In the genomic region with DNA sequence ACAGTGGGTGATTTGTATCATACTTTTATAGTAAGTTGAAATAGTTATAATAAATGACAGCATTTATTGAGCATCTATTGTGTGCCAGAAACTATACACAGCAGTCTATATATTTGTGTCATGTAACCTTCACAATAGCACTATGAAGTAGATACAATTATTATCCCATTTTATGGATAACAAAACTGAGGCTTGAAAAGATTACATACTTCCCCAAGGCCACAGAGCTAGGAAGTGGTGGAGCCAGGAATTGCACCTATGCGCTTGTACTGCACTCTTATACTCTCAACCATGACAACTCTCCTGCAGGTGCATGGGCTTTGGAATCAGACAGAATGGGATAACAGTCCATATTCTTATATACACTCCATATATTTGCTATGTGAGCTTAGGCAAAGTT, we compare ENCODE assay signal across 36 cellular contexts.
"Had no signal": no experiment of that assay in that cellular context is flagged by ENCODE, and none has a peak within 500 bp of the region (broad histone marks: within the 10 kb centered on the region; RNA-seq: fewer than 3 reads in every experiment).

No MANE protein-coding gene starts in this region.

- H3K27me3 ChIP-seq: adrenal gland, body of pancreas, brain microvascular endothelial cell, breast epithelium had no signal

- DNase-seq: activated B cell treated with CpG ODN at 0.5 μM for 24 hours; activated CD4-positive, alpha-beta memory T cell treated with anti-CD3 and anti-CD28 coated beads for 36 hours; activated CD4-positive, alpha-beta T cell treated with anti-CD3 and anti-CD28 coated beads for 4 hours; activated CD4-positive, alpha-beta T cell treated with anti-CD3 and anti-CD28 coated beads, Interleukin-2, amount 10 ng/mL, durations not matched to agents 24 days and 14 days; activated CD4-positive, alpha-beta T cell treated with anti-CD3 and anti-CD28 coated beads, Interleukin-2, amount 50 U/mL, for 1 hour; activated CD4-positive, alpha-beta T cell treated with anti-CD3 and anti-CD28 coated beads, Interleukin-2, amount 50 U/mL, for 4 hours; activated CD4-positive, CD25-positive, alpha-beta regulatory T cell treated with anti-CD3 and anti-CD28 coated beads, Interleukin-2, amount 50 U/mL, for 72 hours; activated CD8-positive, alpha-beta memory T cell treated with anti-CD3 and anti-CD28 coated beads, Interleukin-2, amount 50 U/mL, for 4 hours; activated CD8-positive, alpha-beta T cell treated with anti-CD3 and anti-CD28 coated beads for 36 hours; activated effector memory CD4-positive, alpha-beta T cell treated with anti-CD3 and anti-CD28 coated beads, Interleukin-2, amount 50 U/mL, for 16 hours; activated gamma-delta T cell treated with Interleukin-2 at 50 U/mL for 16 hours; activated naive CD4-positive, alpha-beta T cell; activated naive CD4-positive, alpha-beta T cell treated with anti-CD3 and anti-CD28 coated beads for 36 hours; activated naive CD4-positive, alpha-beta T cell treated with anti-CD3 and anti-CD28 coated beads, Interleukin-2, amount 50 U/mL, for 16 hours; activated naive CD8-positive, alpha-beta T cell treated with anti-CD3 and anti-CD28 coated beads for 36 hours; activated T-cell treated with anti-CD3 and anti-CD28 coated beads for 4 hours; activated T-cell treated with anti-CD3 and anti-CD28 coated beads, Interleukin-2, amount 50 U/mL, for 1 hour; activated T-cell treated with anti-CD3 and anti-CD28 coated beads, Interleukin-2, amount 50 U/mL, for 4 hours; activated T-cell treated with anti-CD3 and anti-CD28 coated beads, Interleukin-2, amount 50 U/mL, for 72 hours; adrenal gland; amniotic stem cell; aorta; body of pancreas; brain microvascular endothelial cell; central memory CD4-positive, alpha-beta T cell; T-helper 2 cell; T-helper 9 cell had no signal

- H3K4me3 Mint-ChIP-seq: activated B cell treated with CpG ODN at 0.5 μM for 24 hours; activated CD4-positive, alpha-beta memory T cell treated with anti-CD3 and anti-CD28 coated beads for 36 hours; activated CD4-positive, alpha-beta T cell treated with anti-CD3 and anti-CD28 coated beads, Interleukin-2, amount 10 ng/mL, durations not matched to agents 24 days and 14 days; activated CD8-positive, alpha-beta T cell treated with anti-CD3 and anti-CD28 coated beads for 36 hours; activated naive CD4-positive, alpha-beta T cell treated with anti-CD3 and anti-CD28 coated beads for 36 hours; activated naive CD8-positive, alpha-beta T cell treated with anti-CD3 and anti-CD28 coated beads for 36 hours; activated T-cell treated with anti-CD3 and anti-CD28 coated beads, Interleukin-2, amount 50 U/mL, for 4 hours; activated T-cell treated with anti-CD3 and anti-CD28 coated beads, Interleukin-2, amount 50 U/mL, for 72 hours; activated T-helper 1 cell treated with anti-CD3 and anti-CD28 coated beads, Interleukin-12 subunit alpha, Interleukin-12 subunit beta, Interleukin-2, Interleukin-4 antibody, amounts not matched to agents 30 ng/mL and 10 ng/mL and 1 ng/mL, durations not matched to agents 14 hours and 24 hours and 36 hours; activated T-helper 17 cell treated with anti-CD3 and anti-CD28 coated beads, Interleukin-2, amount 50 U/mL, for 72 hours; T-helper 1 cell treated with Interleukin-12 subunit alpha and Interleukin-12 subunit beta and Interleukin-4 antibody, amounts not matched to agents 30 μg/mL and 1 μg/mL, for 36 hours; T-helper 2 cell treated with Interferon-gamma antibody and Interleukin-4, amounts not matched to agents 5 μg/mL and 100 μg/mL, for 36 hours had no signal

- H3K27ac Mint-ChIP-seq: activated B cell treated with CpG ODN at 0.5 μM for 24 hours; activated CD4-positive, alpha-beta memory T cell treated with anti-CD3 and anti-CD28 coated beads for 36 hours; activated CD4-positive, alpha-beta T cell treated with anti-CD3 and anti-CD28 coated beads, Interleukin-2, amount 10 ng/mL, durations not matched to agents 24 days and 14 days; activated CD8-positive, alpha-beta T cell treated with anti-CD3 and anti-CD28 coated beads for 36 hours; activated naive CD4-positive, alpha-beta T cell treated with anti-CD3 and anti-CD28 coated beads for 36 hours; activated naive CD4-positive, alpha-beta T cell treated with anti-CD3 and anti-CD28 coated beads, Interleukin-2, amount 50 U/mL, for 72 hours; activated naive CD8-positive, alpha-beta T cell treated with anti-CD3 and anti-CD28 coated beads for 36 hours; activated T-cell treated with anti-CD3 and anti-CD28 coated beads, Interleukin-2, amount 50 U/mL, for 72 hours; activated T-helper 1 cell treated with anti-CD3 and anti-CD28 coated beads, Interleukin-12 subunit alpha, Interleukin-12 subunit beta, Interleukin-2, Interleukin-4 antibody, amounts not matched to agents 30 ng/mL and 10 ng/mL and 1 ng/mL, durations not matched to agents 14 hours and 24 hours and 36 hours; activated T-helper 17 cell treated with anti-CD3 and anti-CD28 coated beads, Interleukin-2, amount 50 U/mL, for 72 hours; T-helper 1 cell treated with Interleukin-12 subunit alpha and Interleukin-12 subunit beta and Interleukin-4 antibody, amounts not matched to agents 30 μg/mL and 1 μg/mL, for 36 hours; T-helper 2 cell treated with Interferon-gamma antibody and Interleukin-4, amounts not matched to agents 5 μg/mL and 100 μg/mL, for 36 hours had no signal

- H3K9me3 Mint-ChIP-seq: activated B cell treated with CpG ODN at 0.5 μM for 24 hours; activated CD4-positive, alpha-beta T cell treated with anti-CD3 and anti-CD28 coated beads, Interleukin-2, amount 10 ng/mL, durations not matched to agents 24 days and 14 days; activated CD8-positive, alpha-beta T cell treated with anti-CD3 and anti-CD28 coated beads for 36 hours; activated naive CD4-positive, alpha-beta T cell treated with anti-CD3 and anti-CD28 coated beads for 36 hours; activated naive CD4-positive, alpha-beta T cell treated with anti-CD3 and anti-CD28 coated beads, Interleukin-2, amount 50 U/mL, for 72 hours; activated naive CD8-positive, alpha-beta T cell treated with anti-CD3 and anti-CD28 coated beads for 36 hours; activated T-cell treated with anti-CD3 and anti-CD28 coated beads, Interleukin-2, amount 50 U/mL, for 4 hours; activated T-helper 1 cell treated with anti-CD3 and anti-CD28 coated beads, Interleukin-12 subunit alpha, Interleukin-12 subunit beta, Interleukin-2, Interleukin-4 antibody, amounts not matched to agents 30 ng/mL and 10 ng/mL and 1 ng/mL, durations not matched to agents 14 hours and 24 hours and 36 hours; activated T-helper 17 cell treated with anti-CD3 and anti-CD28 coated beads, Interleukin-2, amount 50 U/mL, for 72 hours; T-helper 1 cell treated with Interleukin-12 subunit alpha and Interleukin-12 subunit beta and Interleukin-4 antibody, amounts not matched to agents 30 μg/mL and 1 μg/mL, for 36 hours; T-helper 2 cell treated with Interferon-gamma antibody and Interleukin-4, amounts not matched to agents 5 μg/mL and 100 μg/mL, for 36 hours had no signal

- H3K36me3 ChIP-seq: adrenal gland, brain microvascular endothelial cell had no signal

- H3K36me3 Mint-ChIP-seq: activated CD4-positive, alpha-beta memory T cell treated with anti-CD3 and anti-CD28 coated beads for 36 hours; activated naive CD4-positive, alpha-beta T cell treated with anti-CD3 and anti-CD28 coated beads, Interleukin-2, amount 50 U/mL, for 72 hours; activated naive CD8-positive, alpha-beta T cell treated with anti-CD3 and anti-CD28 coated beads for 36 hours had no signal

- H3K4me1 ChIP-seq: adrenal gland, body of pancreas, breast epithelium had no signal

- H3K27me3 Mint-ChIP-seq: activated B cell treated with CpG ODN at 0.5 μM for 24 hours; activated CD4-positive, alpha-beta memory T cell treated with anti-CD3 and anti-CD28 coated beads for 36 hours; activated CD4-positive, alpha-beta T cell treated with anti-CD3 and anti-CD28 coated beads, Interleukin-2, amount 10 ng/mL, durations not matched to agents 24 days and 14 days; activated CD8-positive, alpha-beta T cell treated with anti-CD3 and anti-CD28 coated beads for 36 hours; activated naive CD8-positive, alpha-beta T cell treated with anti-CD3 and anti-CD28 coated beads for 36 hours; activated T-helper 17 cell treated with anti-CD3 and anti-CD28 coated beads, Interleukin-2, amount 50 U/mL, for 72 hours had no signal

- H3K9me3 ChIP-seq: adrenal gland, body of pancreas, breast epithelium had no signal

- H3K4me1 Mint-ChIP-seq: activated B cell treated with CpG ODN at 0.5 μM for 24 hours; activated CD4-positive, alpha-beta T cell treated with anti-CD3 and anti-CD28 coated beads, Interleukin-2, amount 10 ng/mL, durations not matched to agents 24 days and 14 days; activated naive CD8-positive, alpha-beta T cell treated with anti-CD3 and anti-CD28 coated beads for 36 hours; activated T-helper 17 cell treated with anti-CD3 and anti-CD28 coated beads, Interleukin-2, amount 50 U/mL, for 72 hours had no signal

- FAIRE-seq: astrocyte, TTC549 had no signal

- H3K27ac ChIP-seq: adrenal gland, body of pancreas, brain microvascular endothelial cell, breast epithelium, VCaP had no signal

- H3K4me3 ChIP-seq: adrenal gland, body of pancreas, breast epithelium had no signal

- ATAC-seq: activated CD8-positive, alpha-beta T cell treated with anti-CD3 and anti-CD28 coated beads for 36 hours; activated naive CD4-positive, alpha-beta T cell treated with anti-CD3 and anti-CD28 coated beads, Interleukin-2, amount 50 U/mL, for 72 hours; activated T-cell treated with anti-CD3 and anti-CD28 coated beads, Interleukin-2, amount 50 U/mL, for 4 hours; activated T-cell treated with anti-CD3 and anti-CD28 coated beads, Interleukin-2, amount 50 U/mL, for 72 hours; activated T-helper 17 cell treated with anti-CD3 and anti-CD28 coated beads, Interleukin-2, amount 50 U/mL, for 72 hours; body of pancreas had no signal
